ENCODE assay signal across 23 cellular contexts in the genomic region with DNA sequence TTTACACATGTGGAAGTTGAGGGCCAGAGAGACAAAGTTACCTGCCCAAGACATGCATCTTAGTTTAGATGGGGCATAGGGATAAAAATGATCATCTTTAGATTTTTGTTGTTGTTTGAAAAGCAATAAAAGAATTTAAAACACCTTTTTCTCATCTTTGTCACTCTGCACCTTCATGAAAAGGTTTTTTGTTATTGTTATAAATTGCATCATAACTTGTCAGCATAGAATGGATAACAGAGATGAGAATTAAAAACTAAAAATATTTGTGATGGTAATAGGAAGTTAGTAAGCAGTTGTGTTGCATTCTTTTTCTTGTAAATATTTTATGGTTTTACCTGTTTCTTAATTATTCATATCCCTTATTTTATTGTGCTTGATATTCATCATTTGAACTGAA. TPM values are rescaled to one million over a fixed set of nuclear protein-coding genes. Genes with fewer than 3 reads are reported as not detected.
DNase-seq lines count a peak whose midpoint lies in the region; ATAC-seq and TF ChIP-seq lines count a peak whose summit lies in the region.
"Had no signal": no experiment of that assay in that cellular context is flagged by ENCODE, and none has a peak within 500 bp of the region (broad histone marks: within the 10 kb centered on the region; RNA-seq: fewer than 3 reads in every experiment).

No MANE protein-coding gene starts in this region.

- POLR2A ChIA-PET in activated CD4-positive, alpha-beta T cell treated with anti-CD3 and anti-CD28 coated beads, Interleukin-2, amount 10 ng/mL, durations not matched to agents 7 days and 5 days (lab: Charles Lee): no interaction called here

- peaks cover 40% of the 10 kb centered on the region for H3K36me3 Mint-ChIP-seq in activated CD4-positive, alpha-beta T cell treated with anti-CD3 and anti-CD28 coated beads, Interleukin-2, amount 10 ng/mL, durations not matched to agents 24 days and 14 days (ENCODE audit: low read depth)
- peaks cover 37% of the 10 kb centered on the region for H3K36me3 Mint-ChIP-seq in activated CD4-positive, alpha-beta T cell treated with anti-CD3 and anti-CD28 coated beads, Interleukin-2, amount 10 ng/mL, durations not matched to agents 7 days and 5 days (ENCODE audit: low read depth)
- peaks cover 26% of the 10 kb centered on the region for H3K36me3 Mint-ChIP-seq in endothelial cell (ENCODE audit: low read depth, unreplicated experiment)

- H3K27me3 Mint-ChIP-seq in activated CD4-positive, alpha-beta T cell treated with anti-CD3 and anti-CD28 coated beads, Interleukin-2, amount 10 ng/mL, durations not matched to agents 24 days and 14 days: no peaks in the 10 kb centered on the region
- H3K27me3 Mint-ChIP-seq in activated CD4-positive, alpha-beta T cell treated with anti-CD3 and anti-CD28 coated beads, Interleukin-2, amount 10 ng/mL, durations not matched to agents 7 days and 5 days: no peaks in the 10 kb centered on the region
- H3K27me3 Mint-ChIP-seq in endothelial cell (ENCODE audit: unreplicated experiment): peaks cover 3% of the 10 kb centered on the region
- H3K27me3 Mint-ChIP-seq: CD4-positive, alpha-beta T cell; IgD-negative memory B cell had no signal

- H3K4me1 Mint-ChIP-seq in activated CD4-positive, alpha-beta T cell treated with anti-CD3 and anti-CD28 coated beads, Interleukin-2, amount 10 ng/mL, durations not matched to agents 24 days and 14 days: peaks cover 15% of the 10 kb centered on the region
- H3K4me1 Mint-ChIP-seq in activated CD4-positive, alpha-beta T cell treated with anti-CD3 and anti-CD28 coated beads, Interleukin-2, amount 10 ng/mL, durations not matched to agents 7 days and 5 days: peaks cover 10% of the 10 kb centered on the region
- peaks cover 13% of the 10 kb centered on the region for H3K4me1 Mint-ChIP-seq in endothelial cell (ENCODE audit: unreplicated experiment)
- H3K4me1 Mint-ChIP-seq: H9 had no signal

- no peak for ATAC-seq in heart right ventricle
- ATAC-seq: GM12878, Panc1 had no signal

- peak overlapping the region; percentile 67 for H3K27ac Mint-ChIP-seq in activated CD4-positive, alpha-beta T cell treated with anti-CD3 and anti-CD28 coated beads, Interleukin-2, amount 10 ng/mL, durations not matched to agents 24 days and 14 days
- H3K27ac Mint-ChIP-seq in activated CD4-positive, alpha-beta T cell treated with anti-CD3 and anti-CD28 coated beads, Interleukin-2, amount 10 ng/mL, durations not matched to agents 7 days and 5 days: no peak overlapping the region
- peak overlapping the region; percentile 92 for H3K27ac Mint-ChIP-seq in endothelial cell (ENCODE audit: unreplicated experiment)
- H3K27ac Mint-ChIP-seq: CD4-positive, alpha-beta T cell had no signal

- peaks cover 18% of the 10 kb centered on the region for H3K4me1 ChIP-seq in left ventricle myocardium inferior
- peaks cover 0 to 33% (median 17%) of the 10 kb centered on the region in 9 donors for H3K4me1 ChIP-seq in heart right ventricle

- H3K9me3 Mint-ChIP-seq in activated CD4-positive, alpha-beta T cell treated with anti-CD3 and anti-CD28 coated beads, Interleukin-2, amount 10 ng/mL, durations not matched to agents 24 days and 14 days: no peaks in the 10 kb centered on the region
- no peaks in the 10 kb centered on the region for H3K9me3 Mint-ChIP-seq in activated CD4-positive, alpha-beta T cell treated with anti-CD3 and anti-CD28 coated beads, Interleukin-2, amount 10 ng/mL, durations not matched to agents 7 days and 5 days
- no peaks in the 10 kb centered on the region for H3K9me3 Mint-ChIP-seq in endothelial cell (ENCODE audit: unreplicated experiment)
- H3K9me3 Mint-ChIP-seq: CD4-positive, alpha-beta T cell; H9; IgD-negative memory B cell had no signal

- H3K27ac ChIP-seq in left ventricle myocardium inferior (replicated peaks) (peak overlapping the region; percentile 0), heart right ventricle (peak overlapping the region in 2 of 10 donors; percentile 22 to 34)

- H3K9me3 ChIP-seq in left ventricle myocardium inferior (replicated peaks) (no peaks in the 10 kb centered on the region), heart right ventricle (no peaks in the 10 kb centered on the region)

- CTCF ChIA-PET in activated CD4-positive, alpha-beta T cell treated with anti-CD3 and anti-CD28 coated beads, Interleukin-2, amount 10 ng/mL, durations not matched to agents 7 days and 5 days (lab: Charles Lee): interaction anchor here (1.3 kb wide), 1 partner anchor 10 kb away, joined by 3 read pairs; no protein-coding TSS in a partner anchor

- intact Hi-C loops in activated CD4-positive, alpha-beta T cell treated with anti-CD3 and anti-CD28 coated beads, Interleukin-2, amount 10 ng/mL, durations not matched to agents 24 days and 14 days (cut with micrococcal nuclease): loop anchor here (5.0 kb wide), 1 partner anchor 107 kb away; no protein-coding TSS in a partner anchor
- intact Hi-C loops in left ventricle myocardium inferior (cut with micrococcal nuclease) (loop anchor here (10.0 kb wide), 1 partner anchor 45 kb away; a partner anchor contains a TSS), heart right ventricle (cut with DNase I) (no loop called here)

- H3K36me3 ChIP-seq in left ventricle myocardium inferior (peaks cover 98% of the 10 kb centered on the region), heart right ventricle (peaks cover 0 to 100% (median 57%) of the 10 kb centered on the region in 9 donors)

- DNase-seq in activated CD4-positive, alpha-beta T cell treated with anti-CD3 and anti-CD28 coated beads, Interleukin-2, amount 10 ng/mL, durations not matched to agents 24 days and 14 days: no peak
- no peak for DNase-seq in activated CD4-positive, alpha-beta T cell treated with anti-CD3 and anti-CD28 coated beads, Interleukin-2, amount 10 ng/mL, durations not matched to agents 7 days and 5 days
- DNase-seq in left ventricle myocardium inferior (no peak), heart right ventricle (no peak), endothelial cell (ENCODE audit: low spot score) (no peak), DMS153 treated with DMSO at 0.1 percent for 48 hours (lab: John Stamatoyannopoulos, UW; ENCODE audit: unreplicated experiment) (no peak), hepatic stellate cell (ENCODE audit: low spot score) (no peak)
- DNase-seq: Calu3; CD4-positive, alpha-beta T cell; DMS53; EL; H9; Kasumi-1; MM.1S; NCI-H1092 treated with DMSO at 0.1 percent for 48 hours; NCI-H1694; NCI-H2081 treated with DMSO at 0.1 percent for 48 hours had no signal

- no peaks in the 10 kb centered on the region for H3K27me3 ChIP-seq in left ventricle myocardium inferior (ENCODE audit: low read depth)
- H3K27me3 ChIP-seq in heart right ventricle: no peaks in the 10 kb centered on the region

- H3K4me3 ChIP-seq in left ventricle myocardium inferior (no peak overlapping the region), heart right ventricle (no peak overlapping the region)
- H3K4me3 ChIP-seq: GM12878 had no signal

- H3K4me3 Mint-ChIP-seq in activated CD4-positive, alpha-beta T cell treated with anti-CD3 and anti-CD28 coated beads, Interleukin-2, amount 10 ng/mL, durations not matched to agents 24 days and 14 days: no peak overlapping the region
- no peak overlapping the region for H3K4me3 Mint-ChIP-seq in activated CD4-positive, alpha-beta T cell treated with anti-CD3 and anti-CD28 coated beads, Interleukin-2, amount 10 ng/mL, durations not matched to agents 7 days and 5 days
- H3K4me3 Mint-ChIP-seq in endothelial cell (ENCODE audit: unreplicated experiment): no peak overlapping the region
- H3K4me3 Mint-ChIP-seq: H9, IgD-negative memory B cell had no signal

- TF ChIP-seq CTCF in left ventricle myocardium inferior (IDR thresholded peaks at IDR 0.05; ENCODE audit: borderline replicate concordance): no peak
- no peak for TF ChIP-seq CTCF in heart right ventricle (IDR thresholded peaks at IDR 0.05)
- TF ChIP-seq CTCF in endothelial cell (IDR thresholded peaks at IDR 0.05; ENCODE audit: unreplicated experiment): no peak

RNA-seq across cellular contexts. Expression of a gene that starts 13.4 kb away (rescaled TPM):
- total RNA-seq in activated CD4-positive, alpha-beta T cell treated with anti-CD3 and anti-CD28 coated beads, Interleukin-2, amount 10 ng/mL, durations not matched to agents 24 days and 14 days: 1.0 and 1.1 TPM in 2 replicates
- under 1 TPM; 0.21 to 0.22 TPM for total RNA-seq in activated CD4-positive, alpha-beta T cell treated with anti-CD3 and anti-CD28 coated beads, Interleukin-2, amount 10 ng/mL, durations not matched to agents 7 days and 5 days
- total RNA-seq in left ventricle myocardium inferior (118 TPM), heart right ventricle (100 to 1,000 TPM in 9 of 10 donors, 10 to 100 TPM in 1; 86.7 to 145 (median 112) TPM), endothelial cell (ENCODE audit: unreplicated experiment) (20.5 TPM)
- 10 to 100 TPM; 52.2 to 68.9 TPM for polyA plus RNA-seq in heart right ventricle

RNA-seq across cellular contexts. Expression of a gene that starts 39.6 kb away (rescaled TPM):
- 79.5 and 80.9 TPM in 2 replicates for total RNA-seq in activated CD4-positive, alpha-beta T cell treated with anti-CD3 and anti-CD28 coated beads, Interleukin-2, amount 10 ng/mL, durations not matched to agents 24 days and 14 days
- 100 to 1,000 TPM in 1 of 2 experiments, 10 to 100 TPM in 1; 96.4 to 106 TPM for total RNA-seq in activated CD4-positive, alpha-beta T cell treated with anti-CD3 and anti-CD28 coated beads, Interleukin-2, amount 10 ng/mL, durations not matched to agents 7 days and 5 days
- total RNA-seq in left ventricle myocardium inferior (20.0 TPM), heart right ventricle (10 to 100 TPM; 19.7 to 28.4 (median 21.9) TPM), endothelial cell (ENCODE audit: unreplicated experiment) (118 TPM)
- 10 to 100 TPM; 10.2 to 59.3 TPM for polyA plus RNA-seq in heart right ventricle

RNA-seq across cellular contexts. Expression of a gene that starts 45.2 kb away (rescaled TPM):
- total RNA-seq in activated CD4-positive, alpha-beta T cell treated with anti-CD3 and anti-CD28 coated beads, Interleukin-2, amount 10 ng/mL, durations not matched to agents 24 days and 14 days: not detected in 2 replicates
- total RNA-seq in activated CD4-positive, alpha-beta T cell treated with anti-CD3 and anti-CD28 coated beads, Interleukin-2, amount 10 ng/mL, durations not matched to agents 7 days and 5 days: not detected
- total RNA-seq in left ventricle myocardium inferior: 0.22 TPM
- total RNA-seq in heart right ventricle: 1 to 10 TPM in 3 of 10 donors, under 1 TPM in 7; 0.26 to 1.6 (median 0.85) TPM
- polyA plus RNA-seq in heart right ventricle: 1 to 10 TPM in 1 of 2 donors, under 1 TPM in 1; 0.51 to 8.3 TPM
- not detected for total RNA-seq in endothelial cell (ENCODE audit: unreplicated experiment)
- total RNA-seq: A172; Calu3; CD4-positive, alpha-beta T cell; GM12878; H9; NCI-H460 had no signal
- polyA plus RNA-seq: BJ, GM12878, IgD-negative memory B cell had no signal

RNA-seq across cellular contexts. Expression of a gene that starts 49.5 kb away (rescaled TPM):
- 66.6 and 66.8 TPM in 2 replicates for total RNA-seq in activated CD4-positive, alpha-beta T cell treated with anti-CD3 and anti-CD28 coated beads, Interleukin-2, amount 10 ng/mL, durations not matched to agents 24 days and 14 days
- total RNA-seq in activated CD4-positive, alpha-beta T cell treated with anti-CD3 and anti-CD28 coated beads, Interleukin-2, amount 10 ng/mL, durations not matched to agents 7 days and 5 days: 10 to 100 TPM; 48.9 to 63.6 TPM
- total RNA-seq in left ventricle myocardium inferior (12.2 TPM), heart right ventricle (10 to 100 TPM in 7 of 10 donors, 1 to 10 TPM in 3; 9.1 to 15.2 (median 11.3) TPM), endothelial cell (ENCODE audit: unreplicated experiment) (75.1 TPM)
- 10 to 100 TPM; 31.9 to 35.3 TPM for polyA plus RNA-seq in heart right ventricle

RNA-seq across cellular contexts. Expression of a gene that starts 58.4 kb away (rescaled TPM):
- total RNA-seq in activated CD4-positive, alpha-beta T cell treated with anti-CD3 and anti-CD28 coated beads, Interleukin-2, amount 10 ng/mL, durations not matched to agents 24 days and 14 days: 36.3 and 39.6 TPM in 2 replicates
- total RNA-seq in activated CD4-positive, alpha-beta T cell treated with anti-CD3 and anti-CD28 coated beads, Interleukin-2, amount 10 ng/mL, durations not matched to agents 7 days and 5 days: 10 to 100 TPM; 56.0 to 58.9 TPM
- total RNA-seq in left ventricle myocardium inferior: 23.0 TPM
- total RNA-seq in heart right ventricle: 10 to 100 TPM; 23.8 to 32.9 (median 26.4) TPM
- polyA plus RNA-seq in heart right ventricle: 10 to 100 TPM; 21.1 to 21.2 TPM
- 49.6 TPM for total RNA-seq in endothelial cell (ENCODE audit: unreplicated experiment)

Comparison
In these comparisons a context has a peak if more than half of its experiments do, and no peak if none do; other contexts are left out.
1. intact Hi-C loops: an anchor here in activated CD4-positive, alpha-beta T cell treated with anti-CD3 and anti-CD28 coated beads, Interleukin-2, amount 10 ng/mL, durations not matched to agents 24 days and 14 days (5.0 kb wide) and left ventricle myocardium inferior (10.0 kb wide); none called in heart right ventricle.
2. RNA of a gene that starts 13.4 kb away (total RNA-seq): 118 TPM in left ventricle myocardium inferior (single experiment), 86.7 to 145 TPM in heart right ventricle and 20.5 TPM in endothelial cell (single experiment); 1.0 to 1.1 TPM in activated CD4-positive, alpha-beta T cell treated with anti-CD3 and anti-CD28 coated beads, Interleukin-2, amount 10 ng/mL, durations not matched to agents 24 days and 14 days and 0.21 to 0.22 TPM in activated CD4-positive, alpha-beta T cell treated with anti-CD3 and anti-CD28 coated beads, Interleukin-2, amount 10 ng/mL, durations not matched to agents 7 days and 5 days; every median in the first group is over 10 times any median in the second.